Comparison of ENCODE assay signal across 8 cellular contexts in genomic region chr12:47397664-47398281, GRCh38.
DNase-seq lines count a peak whose midpoint lies in the region; ATAC-seq and TF ChIP-seq lines count a peak whose summit lies in the region.

No MANE protein-coding gene starts in this region.

- peaks cover 15% of the 10 kb centered on the region for H3K4me1 ChIP-seq in RWPE2 (ENCODE audit: insufficient read depth, poor library complexity, severe bottlenecking)

- ATAC-seq in HG03039 (IDR thresholded peaks at IDR 0.05; ENCODE audit: unreplicated experiment): peak; percentile 54
- peak; percentile 66 for ATAC-seq in RWPE2 (ENCODE audit: low read depth)
- no peak for ATAC-seq in HG02970 (IDR thresholded peaks at IDR 0.05; ENCODE audit: low FRiP score, unreplicated experiment)

- peaks cover 5% of the 10 kb centered on the region for H3K9me3 ChIP-seq in RWPE2 (ENCODE audit: severe bottlenecking)

- no peak overlapping the region for H3K27ac ChIP-seq in RWPE2 (ENCODE audit: poor library complexity, severe bottlenecking)

- no peaks in the 10 kb centered on the region for H3K27me3 ChIP-seq in RWPE2 (ENCODE audit: insufficient read depth, poor library complexity, severe bottlenecking)
- no peaks in the 10 kb centered on the region for H3K27me3 ChIP-seq in kidney epithelial cell (ENCODE audit: control insufficient read depth, insufficient read depth, low read length)

- TF ChIP-seq CTCF in RWPE2 (IDR thresholded peaks at IDR 0.05; ENCODE audit: poor library complexity, severe bottlenecking) (peak; percentile 63), kidney epithelial cell (IDR thresholded peaks at IDR 0.05; ENCODE audit: insufficient read depth, low read length, poor library complexity, severe bottlenecking) (peak; percentile 30)

- DNase-seq in NCI-H82 (lab: John Stamatoyannopoulos, UW) (peak; percentile 41), NCI-H82 treated with DMSO at 0.1 percent for 48 hours (lab: John Stamatoyannopoulos, UW; ENCODE audit: unreplicated experiment) (no peak), RWPE2 (ENCODE audit: low spot score) (no peak), amniotic stem cell (lab: John Stamatoyannopoulos, UW) (peak; percentile 58), kidney epithelial cell (ENCODE audit: low read depth) (no peak), NCI-H2227 treated with DMSO at 0.1 percent for 48 hours (lab: John Stamatoyannopoulos, UW) (no peak)

- no peaks in the 10 kb centered on the region for H3K36me3 ChIP-seq in RWPE2 (ENCODE audit: low read depth)
- H3K36me3 ChIP-seq in kidney epithelial cell (ENCODE audit: control insufficient read depth, insufficient read depth, low read length): no peaks in the 10 kb centered on the region

- no peak overlapping the region for H3K4me3 ChIP-seq in RWPE2 (ENCODE audit: severe bottlenecking)
- H3K4me3 ChIP-seq in kidney epithelial cell (ENCODE audit: low read depth, low read length): no peak overlapping the region

Comparison
In these comparisons a context has a peak if more than half of its experiments do, and no peak if none do; other contexts are left out.
1. DNase-seq: peak in NCI-H82 (single experiment) and amniotic stem cell (single experiment); none in NCI-H82 treated with DMSO at 0.1 percent for 48 hours (single experiment), RWPE2 (single experiment), kidney epithelial cell (single experiment) and NCI-H2227 treated with DMSO at 0.1 percent for 48 hours (single experiment).